In the genomic region with DNA sequence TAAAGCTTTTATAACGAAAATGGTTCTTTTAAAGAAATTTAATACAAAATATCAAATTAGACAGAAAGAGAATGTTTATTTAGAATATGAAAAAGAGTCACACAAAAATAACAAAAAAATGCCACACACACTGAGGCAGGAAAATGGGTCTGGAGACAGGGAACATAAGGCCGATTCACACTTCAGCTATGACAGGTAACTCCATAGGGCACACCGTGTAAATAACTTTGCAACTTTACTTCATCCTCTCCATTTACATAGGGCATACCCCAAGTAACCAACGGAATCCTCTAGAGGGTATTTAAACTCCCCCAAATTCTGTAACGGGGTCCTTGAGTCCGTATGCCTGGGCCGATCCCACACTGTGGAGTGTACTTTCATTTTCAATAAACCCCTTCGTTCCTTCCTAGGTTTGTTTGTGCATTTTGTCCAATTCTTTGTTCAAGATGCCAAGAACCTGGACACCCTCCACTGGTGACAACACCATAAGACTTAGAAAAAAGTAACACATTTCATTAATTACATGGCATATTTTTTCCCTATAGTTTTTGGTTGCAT, we compare ENCODE assay signal across 15 cellular contexts. TPM values are rescaled to one million over a fixed set of nuclear protein-coding genes. Genes with fewer than 3 reads are reported as not detected.
DNase-seq lines count a peak whose midpoint lies in the region; ATAC-seq and TF ChIP-seq lines count a peak whose summit lies in the region.
"Had no signal": no experiment of that assay in that cellular context is flagged by ENCODE, and none has a peak within 500 bp of the region (broad histone marks: within the 10 kb centered on the region; RNA-seq: fewer than 3 reads in every experiment).

No MANE protein-coding gene starts in this region.

- H3K9me2 ChIP-seq in GM23248 (ENCODE audit: insufficient read depth), result no peaks in the 10 kb centered on the region

- H3K4me3 ChIP-seq in GM23248, result no peak overlapping the region
- H3K4me3 ChIP-seq in MG63, result peak overlapping the region; percentile 26
- H3K4me3 ChIP-seq in Panc1 (ENCODE audit: low read depth in 2 of 2, low read length in 2 of 2), result peak overlapping the region; percentile 18 to 37
- no peak overlapping the region for H3K4me3 ChIP-seq in parathyroid adenoma (ENCODE audit: low read depth, low read length)
- H3K4me3 ChIP-seq in aorta (ENCODE audit: low read length in 2 of 2), result no peak overlapping the region
- H3K4me3 ChIP-seq: GM12878 had no signal

- H2AFZ ChIP-seq in GM23248, result 0 out of 2 replicates have a peak overlapping the region, but pooled peaks have one; percentile 6
- no peak overlapping the region for H2AFZ ChIP-seq in parathyroid adenoma

- H3K4me2 ChIP-seq in GM23248 (ENCODE audit: unreplicated experiment) (no peak overlapping the region), parathyroid adenoma (ENCODE audit: low read length) (peak overlapping the region; percentile 2)

- no peaks in the 10 kb centered on the region for H3K79me2 ChIP-seq in GM23248 (ENCODE audit: insufficient read depth)
- no peaks in the 10 kb centered on the region for H3K79me2 ChIP-seq in parathyroid adenoma

- H3K4me1 ChIP-seq in GM23248 (ENCODE audit: insufficient read depth) (no peaks in the 10 kb centered on the region), Panc1 (ENCODE audit: control insufficient read depth, insufficient read depth, low read length) (no peaks in the 10 kb centered on the region; the same call in 1 of the 2 replicates), parathyroid adenoma (no peaks in the 10 kb centered on the region), aorta (ENCODE audit: control insufficient read depth in 1 of 2, insufficient read depth in 2 of 2, low read length in 2 of 2) (no peaks in the 10 kb centered on the region)
- H3K4me1 ChIP-seq: BE2C had no signal

- in situ Hi-C loops in GM23248 (cut with MboI) (no loop called here), Panc1 (cut with HindIII; ENCODE audit: low pct_unique_long_range_greater_than_20kb, low sequenced_read_pairs) (no loop called here)

- WGBS in GM23248 (ENCODE audit: low coverage in 1 of 2, low lambda C conversion rate in 2 of 2, missing lambda C conversion rate in 2 of 2), 2 experiments, result 84 to 90% methylated on average over 8 of the region's 8 CpGs
- WGBS in aorta, 2 donors, result 90 to 91% methylated on average over 8 of the region's 8 CpGs

- H3K36me3 ChIP-seq in GM23248 (ENCODE audit: low read depth), result no peaks in the 10 kb centered on the region
- H3K36me3 ChIP-seq in MG63, result no peaks in the 10 kb centered on the region
- H3K36me3 ChIP-seq in Panc1 (ENCODE audit: control insufficient read depth, insufficient read depth, low read length), result no peaks in the 10 kb centered on the region
- H3K36me3 ChIP-seq in parathyroid adenoma (ENCODE audit: control insufficient read depth, insufficient read depth, low read length), result no peaks in the 10 kb centered on the region
- no peaks in the 10 kb centered on the region for H3K36me3 ChIP-seq in aorta (ENCODE audit: control insufficient read depth in 1 of 2, insufficient read depth in 2 of 2, low read length in 1 of 2)
- H3K36me3 ChIP-seq: BE2C had no signal

- H3K9ac ChIP-seq in GM23248 (no peak overlapping the region), parathyroid adenoma (no peak overlapping the region)

- TF ChIP-seq CTCF in Panc1 (IDR thresholded peaks at IDR 0.05) (no peak), parathyroid adenoma (IDR thresholded peaks at IDR 0.05) (no peak)

- BruUV-seq in Panc1 (replicated peaks; lab: Mats Ljungman, UMichigan), result no TSS peak

- H3K27me3 ChIP-seq in GM23248 (replicated peaks; ENCODE audit: insufficient read depth) (no peaks in the 10 kb centered on the region), MG63 (no peaks in the 10 kb centered on the region), Panc1 (ENCODE audit: control insufficient read depth, insufficient read depth, low read length) (no peaks in the 10 kb centered on the region), parathyroid adenoma (ENCODE audit: control insufficient read depth, insufficient read depth, low read length) (no peaks in the 10 kb centered on the region), aorta (ENCODE audit: control insufficient read depth in 1 of 2, insufficient read depth in 2 of 2, low read length in 1 of 2) (no peaks in the 10 kb centered on the region)
- H3K27me3 ChIP-seq: BE2C had no signal

- DNase-seq in GM23248 (no peak), MG63 (no peak), Panc1 (ENCODE audit: low read depth, low spot score) (no peak), aorta (no peak), caudate nucleus (lab: John Stamatoyannopoulos, UW) (no peak), HuH-7.5 (ENCODE audit: low spot score) (no peak)
- DNase-seq: BE2C; CD4-positive, alpha-beta memory T cell; DMS79; GOT3; H9 had no signal

- H3K27ac ChIP-seq in GM23248 (no peak overlapping the region), Panc1 (ENCODE audit: low read length) (no peak overlapping the region), parathyroid adenoma (no peak overlapping the region), aorta (ENCODE audit: low read depth in 1 of 2, low read length in 2 of 2) (no peak overlapping the region), caudate nucleus (ENCODE audit: low read depth, low read length) (no peak overlapping the region)
- H3K27ac ChIP-seq: C4-2B had no signal

- H3K9me3 ChIP-seq in GM23248 (ENCODE audit: low read depth) (no peaks in the 10 kb centered on the region), MG63 (no peaks in the 10 kb centered on the region), Panc1 (ENCODE audit: control insufficient read depth, insufficient read depth, low read depth, low read length) (no peaks in the 10 kb centered on the region), parathyroid adenoma (ENCODE audit: control insufficient read depth, low read length) (no peaks in the 10 kb centered on the region), aorta (ENCODE audit: control insufficient read depth, low read length) (no peaks in the 10 kb centered on the region)
- H3K9me3 ChIP-seq: BE2C had no signal

- intact Hi-C loops in Panc1 (cut with micrococcal nuclease; ENCODE audit: unreplicated experiment), result no loop called here
- intact Hi-C loops in aorta (cut with DNase I), result no loop called here

- POLR2A ChIA-PET in Panc1 (lab: Charles Lee), result no interaction called here

- CTCF ChIA-PET in Panc1 (lab: Charles Lee), result no interaction called here

- no peaks in the 10 kb centered on the region for H4K20me1 ChIP-seq in GM23248 (ENCODE audit: insufficient read depth)

- no peaks in the 10 kb centered on the region for H3F3A ChIP-seq in GM23248 (ENCODE audit: insufficient read depth)

- ATAC-seq in Panc1 (no peak; the same call in 1 of the 2 replicates), aorta (ENCODE audit: low FRiP score) (no peak)
- ATAC-seq: GM12878 had no signal

RNA-seq across cellular contexts. Expression of gene PTGS2, which starts 23.1 kb away (rescaled TPM):
- total RNA-seq in GM23248 (2014; rRNA removed; shearing (Covaris generic)), result 67.9 and 69.3 TPM in 2 replicates
- polyA plus RNA-seq in GM23248 (2016; fragmentation: Nextera tagmentation; extraction: Ambion mirVana) (50.4 and 50.8 TPM in 2 replicates), aorta (10 to 100 TPM in 1 of 2 donors, 1 to 10 TPM in 1; 2.0 to 10.7 TPM)
- total RNA-seq in MG63 (2014; rRNA removed; shearing (Covaris generic); ENCODE audit: low replicate concordance), result 0.69 and 1.1 TPM in 2 replicates
- total RNA-seq in Panc1 (2021; ENCODE audit: unreplicated experiment) (not detected), aorta (10 to 100 TPM; 10.3 to 17.0 TPM)
- not detected for polyA plus RNA-seq in Panc1 (2012; ENCODE audit: insufficient read length)
- total RNA-seq: CD4-positive, alpha-beta memory T cell; G401 had no signal
- polyA plus RNA-seq: CD4-positive, alpha-beta memory T cell had no signal

Comparison
In these comparisons a context has a peak if more than half of its experiments do, and no peak if none do; other contexts are left out.
1. H3K4me3 ChIP-seq: peak in MG63 (single experiment) and Panc1 (2 of 2); none in GM23248 (single experiment), parathyroid adenoma (single experiment) and aorta (0 of 2).